8 cellular contexts compared by ENCODE assay signal in genomic region chr14:55580401-55581010, GRCh38. TPM values are rescaled to one million over a fixed set of nuclear protein-coding genes. Genes with fewer than 3 reads are reported as not detected.
DNase-seq lines count a peak whose midpoint lies in the region; ATAC-seq and TF ChIP-seq lines count a peak whose summit lies in the region.

No MANE protein-coding gene starts in this region.

- peak overlapping the region; percentile 75 for H3K27ac ChIP-seq in GM23248
- H3K27ac ChIP-seq in esophagus (ENCODE audit: low read depth in 2 of 2, low read length in 1 of 2), result peak overlapping the region; percentile 92 to 95

- peak overlapping the region; percentile 91 for H3K4me2 ChIP-seq in GM23248 (ENCODE audit: unreplicated experiment)

- no peaks in the 10 kb centered on the region for H3K36me3 ChIP-seq in GM06990 (ENCODE audit: control insufficient read depth, insufficient read depth, low read length)
- no peaks in the 10 kb centered on the region for H3K36me3 ChIP-seq in GM23248 (ENCODE audit: low read depth)
- no peaks in the 10 kb centered on the region for H3K36me3 ChIP-seq in MG63
- no peaks in the 10 kb centered on the region for H3K36me3 ChIP-seq in esophagus (ENCODE audit: control insufficient read depth in 2 of 2, insufficient read depth in 2 of 2, low read length in 1 of 2)

- H3K9ac ChIP-seq in GM23248, result peak overlapping the region; percentile 84

- no peak for TF ChIP-seq CTCF in GM06990 (IDR thresholded peaks at IDR 0.05; ENCODE audit: insufficient read depth, low read length, poor library complexity, severe bottlenecking)
- TF ChIP-seq CTCF in natural killer cell (IDR thresholded peaks at IDR 0.05), result no peak

- DNase-seq in GM06990 (ENCODE audit: extremely low read depth, insufficient read length) (peak; percentile 68), GM23248 (peak; percentile 67), MG63 (peak; percentile 18), activated T-cell treated with anti-CD3 and anti-CD28 coated beads for 1 hour (ENCODE audit: low read depth) (peak; percentile 40), natural killer cell (peak; percentile 53), SIG-M5 treated with dmso at 0.1 percent for 504 hours (lab: John Stamatoyannopoulos, UW; ENCODE audit: unreplicated experiment) (no peak)

- in situ Hi-C loops in GM23248 (cut with MboI), result no loop called here

- H3K79me2 ChIP-seq in GM23248 (ENCODE audit: insufficient read depth), result peaks cover 51% of the 10 kb centered on the region

- peaks cover 26 to 27% of the 10 kb centered on the region in 2 donors for H3K4me1 Mint-ChIP-seq in natural killer cell
- peaks cover 18% of the 10 kb centered on the region for H3K4me1 Mint-ChIP-seq in stimulated activated naive CD8-positive, alpha-beta T cell treated with anti-CD3 and anti-CD28 coated beads, Interleukin-15, Interleukin-2, amounts not matched to agents 100 ng/mL and 50 ng/mL, for 24 hours (ENCODE audit: low read depth)

- H3K27me3 Mint-ChIP-seq in natural killer cell (ENCODE audit: low read depth in 2 of 2), result no peaks in the 10 kb centered on the region
- no peaks in the 10 kb centered on the region for H3K27me3 Mint-ChIP-seq in stimulated activated naive CD8-positive, alpha-beta T cell treated with anti-CD3 and anti-CD28 coated beads, Interleukin-15, Interleukin-2, amounts not matched to agents 100 ng/mL and 50 ng/mL, for 24 hours

- H4K20me1 ChIP-seq in GM23248 (ENCODE audit: insufficient read depth), result peaks cover 11% of the 10 kb centered on the region

- H3K4me1 ChIP-seq in GM23248 (ENCODE audit: insufficient read depth) (peaks cover 50% of the 10 kb centered on the region), esophagus (ENCODE audit: control insufficient read depth in 2 of 2, insufficient read depth in 2 of 2, low read length in 1 of 2) (no peaks in the 10 kb centered on the region)

- WGBS in GM23248 (ENCODE audit: low coverage in 1 of 2, low lambda C conversion rate in 2 of 2, missing lambda C conversion rate in 2 of 2), 2 experiments, result 0 to 3% methylated on average over 33 to 35 of the region's 76 CpGs
- WGBS in esophagus, 2 donors, result 0 to 1% methylated on average over 42 to 76 of the region's 76 CpGs

- peak overlapping the region; percentile 85 for H2AFZ ChIP-seq in GM23248

- H3K9me3 Mint-ChIP-seq in natural killer cell, result no peaks in the 10 kb centered on the region
- H3K9me3 Mint-ChIP-seq in stimulated activated naive CD8-positive, alpha-beta T cell treated with anti-CD3 and anti-CD28 coated beads, Interleukin-15, Interleukin-2, amounts not matched to agents 100 ng/mL and 50 ng/mL, for 24 hours, result no peaks in the 10 kb centered on the region

- H3K9me2 ChIP-seq in GM23248 (ENCODE audit: insufficient read depth), result no peaks in the 10 kb centered on the region

- no peaks in the 10 kb centered on the region for H3K27me3 ChIP-seq in GM06990 (replicated peaks; ENCODE audit: control insufficient read depth, insufficient read depth, low read length)
- H3K27me3 ChIP-seq in GM23248 (replicated peaks; ENCODE audit: insufficient read depth), result no peaks in the 10 kb centered on the region
- H3K27me3 ChIP-seq in MG63, result no peaks in the 10 kb centered on the region
- H3K27me3 ChIP-seq in esophagus (ENCODE audit: control insufficient read depth in 1 of 2, insufficient read depth in 2 of 2, low read length in 2 of 2), result no peaks in the 10 kb centered on the region

- ATAC-seq in natural killer cell, result peak; percentile 48 to 72 (median 64)

- peak overlapping the region; percentile 78 for H3K4me3 Mint-ChIP-seq in natural killer cell
- peak overlapping the region; percentile 91 for H3K4me3 Mint-ChIP-seq in stimulated activated naive CD8-positive, alpha-beta T cell treated with anti-CD3 and anti-CD28 coated beads, Interleukin-15, Interleukin-2, amounts not matched to agents 100 ng/mL and 50 ng/mL, for 24 hours

- H3F3A ChIP-seq in GM23248 (ENCODE audit: insufficient read depth), result peaks cover 14% of the 10 kb centered on the region

- intact Hi-C loops in natural killer cell (cut with micrococcal nuclease), result loop anchor here (2.0 to 5.0 kb wide), 4 partner anchors 368 to 678 kb away; partner anchors contain the start of genes GCH1, MAPK1IP1L and PELI2

- H3K36me3 Mint-ChIP-seq in natural killer cell, result no peaks in the 10 kb centered on the region
- no peaks in the 10 kb centered on the region for H3K36me3 Mint-ChIP-seq in stimulated activated naive CD8-positive, alpha-beta T cell treated with anti-CD3 and anti-CD28 coated beads, Interleukin-15, Interleukin-2, amounts not matched to agents 100 ng/mL and 50 ng/mL, for 24 hours (ENCODE audit: low read depth)

- H3K4me3 ChIP-seq in GM06990 (replicated peaks; ENCODE audit: low read depth, low read length) (peak overlapping the region; percentile 93), GM23248 (peak overlapping the region; percentile 92), MG63 (peak overlapping the region; percentile 72), esophagus (ENCODE audit: low read depth in 1 of 2, low read length in 2 of 2) (peak overlapping the region; percentile 89 to 98)

- no peaks in the 10 kb centered on the region for H3K9me3 ChIP-seq in GM23248 (ENCODE audit: low read depth)
- H3K9me3 ChIP-seq in MG63, result no peaks in the 10 kb centered on the region
- H3K9me3 ChIP-seq in esophagus (ENCODE audit: control insufficient read depth in 2 of 2, insufficient read depth in 1 of 2, low read depth in 1 of 2, low read length in 1 of 2), result no peaks in the 10 kb centered on the region

- peak overlapping the region; percentile 74 to 78 for H3K27ac Mint-ChIP-seq in natural killer cell
- H3K27ac Mint-ChIP-seq in stimulated activated naive CD8-positive, alpha-beta T cell treated with anti-CD3 and anti-CD28 coated beads, Interleukin-15, Interleukin-2, amounts not matched to agents 100 ng/mL and 50 ng/mL, for 24 hours, result peak overlapping the region; percentile 82

RNA-seq across cellular contexts. Expression of gene KTN1, which starts 0.5 kb away (rescaled TPM):
- 116 and 119 TPM in 2 replicates for total RNA-seq in GM23248 (2014; rRNA removed; shearing (Covaris generic))
- polyA plus RNA-seq in GM23248 (2016; fragmentation: Nextera tagmentation; extraction: Ambion mirVana) (204 and 225 TPM in 2 replicates), esophagus (10 to 100 TPM; 45.8 to 63.1 TPM)
- total RNA-seq in MG63 (2014; rRNA removed; shearing (Covaris generic); ENCODE audit: low replicate concordance), result 56.9 and 153 TPM in 2 replicates
- total RNA-seq in natural killer cell, result 10 to 100 TPM; 63.1 to 96.7 (median 72.8) TPM
